In genomic region chr16:81567087-81567486, GRCh38 we compare ENCODE assay signal across 2 cellular contexts.
TF ChIP-seq lines count a peak whose summit lies in the region.

No MANE protein-coding gene starts in this region.

TF ChIP-seq in IMR-90, 13 proteins besides CTCF, POLR2A, EP300 and RAD21:
- TF ChIP-seq CEBPB (IDR thresholded peaks at IDR 0.05; ENCODE audit: low read depth, low read length) (no peak), MAZ (IDR thresholded peaks at IDR 0.05; ENCODE audit: borderline replicate concordance, low read depth, low read length) (no peak), ELK1 (IDR thresholded peaks at IDR 0.05; ENCODE audit: borderline replicate concordance, low read depth, low read length) (no peak), USF2 (IDR thresholded peaks at IDR 0.05; ENCODE audit: low read depth, low read length) (no peak), MXI1 (IDR thresholded peaks at IDR 0.05; ENCODE audit: borderline replicate concordance, low read depth, low read length) (no peak), SMC3 (IDR thresholded peaks at IDR 0.05; ENCODE audit: low read depth, low read length) (no peak), RCOR1 (IDR thresholded peaks at IDR 0.05; ENCODE audit: insufficient replicate concordance, low read length) (no peak), NFE2L2 (IDR thresholded peaks at IDR 0.05; ENCODE audit: low read depth, low read length) (no peak), RFX5 (IDR thresholded peaks at IDR 0.05; ENCODE audit: low read depth, low read length) (no peak), CHD1 (IDR thresholded peaks at IDR 0.05; ENCODE audit: low read depth, low read length) (no peak)

TF ChIP-seq in K562, 482 proteins besides CTCF, POLR2A, EP300 and RAD21:
- TF ChIP-seq RBM22 (IDR thresholded peaks at IDR 0.05; ENCODE audit: low read depth, low read length, poor library complexity, severe bottlenecking): peak; percentile 51
- no peak for TF ChIP-seq CBX8 (IDR thresholded peaks at IDR 0.05; ENCODE audit: borderline replicate concordance, extremely low read depth, low read depth, low read length, poor library complexity, severe bottlenecking)
- TF ChIP-seq ZNF277 (CRISPR knock-in tag; IDR thresholded peaks at IDR 0.05; ENCODE audit: borderline replicate concordance): no peak
